ENCODE assay signal across 2 cellular contexts in the genomic region with DNA sequence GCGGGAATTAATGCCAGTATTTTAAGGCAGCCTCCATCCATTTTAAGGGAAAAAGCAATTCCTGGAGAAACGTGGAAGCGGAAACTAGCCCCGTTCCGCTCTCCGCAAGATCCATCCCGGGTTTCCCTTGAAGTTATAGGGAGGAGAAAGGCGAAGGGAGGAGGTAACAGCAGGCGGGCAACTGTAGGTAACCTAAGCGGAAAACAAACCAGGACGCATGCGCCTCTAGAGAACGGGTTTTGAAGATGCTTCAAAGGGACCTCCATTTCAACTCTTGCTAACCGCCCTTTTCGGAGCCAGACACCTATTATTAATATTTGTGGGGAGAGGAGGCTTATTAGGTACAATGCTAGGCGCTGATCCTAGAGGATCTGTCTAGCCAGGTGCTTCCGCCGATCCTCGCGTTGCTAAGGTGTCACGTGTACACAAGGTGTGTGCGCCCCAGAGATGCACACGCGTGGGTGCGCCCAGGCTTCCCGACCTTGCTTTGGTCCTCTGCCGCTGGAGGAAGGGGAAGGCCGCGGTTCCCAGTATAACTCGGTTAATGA.
TF ChIP-seq lines count a peak whose summit lies in the region.

No MANE protein-coding gene starts in this region.

TF ChIP-seq in GM23338, 12 proteins besides CTCF, POLR2A, EP300 and RAD21 (continued from another document):
- TF ChIP-seq, protein P1, sequence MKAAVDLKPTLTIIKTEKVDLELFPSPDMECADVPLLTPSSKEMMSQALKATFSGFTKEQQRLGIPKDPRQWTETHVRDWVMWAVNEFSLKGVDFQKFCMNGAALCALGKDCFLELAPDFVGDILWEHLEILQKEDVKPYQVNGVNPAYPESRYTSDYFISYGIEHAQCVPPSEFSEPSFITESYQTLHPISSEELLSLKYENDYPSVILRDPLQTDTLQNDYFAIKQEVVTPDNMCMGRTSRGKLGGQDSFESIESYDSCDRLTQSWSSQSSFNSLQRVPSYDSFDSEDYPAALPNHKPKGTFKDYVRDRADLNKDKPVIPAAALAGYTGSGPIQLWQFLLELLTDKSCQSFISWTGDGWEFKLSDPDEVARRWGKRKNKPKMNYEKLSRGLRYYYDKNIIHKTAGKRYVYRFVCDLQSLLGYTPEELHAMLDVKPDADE (IDR thresholded peaks at IDR 0.05): 0 out of 2 replicates have a peak, but pooled peaks have one; percentile 42
- TF ChIP-seq EZH2 (IDR thresholded peaks at IDR 0.05; ENCODE audit: low read depth, unreplicated experiment) (peak; percentile 76), POLR2AphosphoS5 (IDR thresholded peaks at IDR 0.05; ENCODE audit: low read depth) (peak; percentile 35; the same call in 1 of the 2 replicates), CREB1 (CRISPR knock-in tag; IDR thresholded peaks at IDR 0.05; ENCODE audit: low read depth) (peak; percentile 54)

TF ChIP-seq in K562, 482 proteins besides CTCF, POLR2A, EP300 and RAD21:
- TF ChIP-seq NRF1 (conservative IDR thresholded peaks at IDR 0.05 in 1 of 2, IDR thresholded peaks at IDR 0.05 in 1 of 2): peak; percentile 61 to 65; a peak in 3 of 4 replicates
- TF ChIP-seq HDGF (IDR thresholded peaks at IDR 0.05): no peak
- TF ChIP-seq ZZZ3 (IDR thresholded peaks at IDR 0.05): no peak
- TF ChIP-seq, protein P2, sequence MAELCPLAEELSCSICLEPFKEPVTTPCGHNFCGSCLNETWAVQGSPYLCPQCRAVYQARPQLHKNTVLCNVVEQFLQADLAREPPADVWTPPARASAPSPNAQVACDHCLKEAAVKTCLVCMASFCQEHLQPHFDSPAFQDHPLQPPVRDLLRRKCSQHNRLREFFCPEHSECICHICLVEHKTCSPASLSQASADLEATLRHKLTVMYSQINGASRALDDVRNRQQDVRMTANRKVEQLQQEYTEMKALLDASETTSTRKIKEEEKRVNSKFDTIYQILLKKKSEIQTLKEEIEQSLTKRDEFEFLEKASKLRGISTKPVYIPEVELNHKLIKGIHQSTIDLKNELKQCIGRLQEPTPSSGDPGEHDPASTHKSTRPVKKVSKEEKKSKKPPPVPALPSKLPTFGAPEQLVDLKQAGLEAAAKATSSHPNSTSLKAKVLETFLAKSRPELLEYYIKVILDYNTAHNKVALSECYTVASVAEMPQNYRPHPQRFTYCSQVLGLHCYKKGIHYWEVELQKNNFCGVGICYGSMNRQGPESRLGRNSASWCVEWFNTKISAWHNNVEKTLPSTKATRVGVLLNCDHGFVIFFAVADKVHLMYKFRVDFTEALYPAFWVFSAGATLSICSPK (IDR thresholded peaks at IDR 0.05; ENCODE audit: borderline replicate concordance): no peak
- TF ChIP-seq, protein P3, sequence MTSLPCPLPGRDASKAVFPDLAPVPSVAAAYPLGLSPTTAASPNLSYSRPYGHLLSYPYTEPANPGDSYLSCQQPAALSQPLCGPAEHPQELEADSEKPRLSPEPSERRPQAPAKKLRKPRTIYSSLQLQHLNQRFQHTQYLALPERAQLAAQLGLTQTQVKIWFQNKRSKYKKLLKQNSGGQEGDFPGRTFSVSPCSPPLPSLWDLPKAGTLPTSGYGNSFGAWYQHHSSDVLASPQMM (CRISPR knock-in tag; IDR thresholded peaks at IDR 0.05): no peak
- no peak for TF ChIP-seq ZSCAN32 (CRISPR knock-in tag; IDR thresholded peaks at IDR 0.05)
- no peak for TF ChIP-seq MBD2 (IDR thresholded peaks at IDR 0.05; ENCODE audit: borderline replicate concordance, low read depth)
